Comparison of ENCODE assay signal across 8 cellular contexts in genomic region chr19:16325161-16325527, GRCh38. TPM values are rescaled to one million over a fixed set of nuclear protein-coding genes. Genes with fewer than 3 reads are reported as not detected.
DNase-seq lines count a peak whose midpoint lies in the region; ATAC-seq and TF ChIP-seq lines count a peak whose summit lies in the region.

No MANE protein-coding gene starts in this region.

- peaks cover 34% of the 10 kb centered on the region for H3K4me1 Mint-ChIP-seq in activated CD4-positive, alpha-beta T cell treated with anti-CD3 and anti-CD28 coated beads, Interleukin-2, amount 10 ng/mL, durations not matched to agents 24 days and 14 days
- peaks cover 19% of the 10 kb centered on the region for H3K4me1 Mint-ChIP-seq in nephron

- intact Hi-C loops in activated CD4-positive, alpha-beta T cell treated with anti-CD3 and anti-CD28 coated beads, Interleukin-2, amount 10 ng/mL, durations not matched to agents 24 days and 14 days (cut with micrococcal nuclease): loop anchor here (10.0 kb wide), 2 partner anchors 60 to 250 kb away; partner anchors contain the start of gene TPM4

- TF ChIP-seq CTCF in GM06990 (IDR thresholded peaks at IDR 0.05; ENCODE audit: insufficient read depth, low read length, poor library complexity, severe bottlenecking) (no peak), epithelial cell of esophagus (IDR thresholded peaks at IDR 0.05; ENCODE audit: insufficient read depth, low read depth, low read length, missing control alignments) (no peak), nephron (IDR thresholded peaks at IDR 0.05; ENCODE audit: unreplicated experiment in 3 of 3) (peak in 1 of 3 experiments; percentile 8)

- peak overlapping the region; percentile 64 for H3K4me3 Mint-ChIP-seq in activated CD4-positive, alpha-beta T cell treated with anti-CD3 and anti-CD28 coated beads, Interleukin-2, amount 10 ng/mL, durations not matched to agents 24 days and 14 days
- peak overlapping the region; percentile 49 to 65 (median 52) for H3K4me3 Mint-ChIP-seq in nephron

- H3K36me3 ChIP-seq in GM06990 (ENCODE audit: control insufficient read depth, insufficient read depth, low read length): no peaks in the 10 kb centered on the region; the same call in 1 of the 2 replicates

- H3K4me3 ChIP-seq in GM06990 (replicated peaks; ENCODE audit: low read depth, low read length) (peak overlapping the region; percentile 62), epithelial cell of esophagus (ENCODE audit: low read length) (peak overlapping the region; percentile 27)

- H3K27me3 ChIP-seq in GM06990 (replicated peaks; ENCODE audit: control insufficient read depth, insufficient read depth, low read length): no peaks in the 10 kb centered on the region; the same call in 1 of the 2 replicates

- peak; percentile 16 for ATAC-seq in HG02852 (IDR thresholded peaks at IDR 0.05; ENCODE audit: unreplicated experiment)
- no peak for ATAC-seq in GM18870 (IDR thresholded peaks at IDR 0.05; ENCODE audit: unreplicated experiment)
- ATAC-seq in GM18861 (IDR thresholded peaks at IDR 0.05; ENCODE audit: unreplicated experiment): no peak

- H3K9me3 Mint-ChIP-seq in activated CD4-positive, alpha-beta T cell treated with anti-CD3 and anti-CD28 coated beads, Interleukin-2, amount 10 ng/mL, durations not matched to agents 24 days and 14 days: no peaks in the 10 kb centered on the region
- no peaks in the 10 kb centered on the region for H3K9me3 Mint-ChIP-seq in nephron

- peaks cover 40% of the 10 kb centered on the region for H3K27me3 Mint-ChIP-seq in activated CD4-positive, alpha-beta T cell treated with anti-CD3 and anti-CD28 coated beads, Interleukin-2, amount 10 ng/mL, durations not matched to agents 24 days and 14 days
- H3K27me3 Mint-ChIP-seq in nephron (ENCODE audit: low read depth): peaks cover 79% of the 10 kb centered on the region

- H3K27ac Mint-ChIP-seq in activated CD4-positive, alpha-beta T cell treated with anti-CD3 and anti-CD28 coated beads, Interleukin-2, amount 10 ng/mL, durations not matched to agents 24 days and 14 days: no peak overlapping the region
- no peak overlapping the region for H3K27ac Mint-ChIP-seq in nephron

- peaks cover 30% of the 10 kb centered on the region for H3K36me3 Mint-ChIP-seq in activated CD4-positive, alpha-beta T cell treated with anti-CD3 and anti-CD28 coated beads, Interleukin-2, amount 10 ng/mL, durations not matched to agents 24 days and 14 days (ENCODE audit: low read depth)
- H3K36me3 Mint-ChIP-seq in nephron (ENCODE audit: low read depth): peaks cover 10% of the 10 kb centered on the region

- DNase-seq in GM06990 (ENCODE audit: extremely low read depth, insufficient read length): peak; percentile 50
- DNase-seq in activated CD4-positive, alpha-beta T cell treated with anti-CD3 and anti-CD28 coated beads, Interleukin-2, amount 10 ng/mL, durations not matched to agents 24 days and 14 days: peak; percentile 87
- DNase-seq in epithelial cell of esophagus (ENCODE audit: low read depth): no peak
- DNase-seq in NCI-H187 treated with DMSO at 0.1 percent for 48 hours (lab: John Stamatoyannopoulos, UW): no peak

RNA-seq across cellular contexts. Expression of gene KLF2, which starts 0.5 kb away (rescaled TPM):
- 2.2 and 3.7 TPM in 2 replicates for total RNA-seq in activated CD4-positive, alpha-beta T cell treated with anti-CD3 and anti-CD28 coated beads, Interleukin-2, amount 10 ng/mL, durations not matched to agents 24 days and 14 days

Comparison
In these comparisons a context has a peak if more than half of its experiments do, and no peak if none do; other contexts are left out.
1. DNase-seq: peak in GM06990 (single experiment) and activated CD4-positive, alpha-beta T cell treated with anti-CD3 and anti-CD28 coated beads, Interleukin-2, amount 10 ng/mL, durations not matched to agents 24 days and 14 days (single experiment); none in epithelial cell of esophagus (single experiment) and NCI-H187 treated with DMSO at 0.1 percent for 48 hours (single experiment).